ENCODE assay signal across 12 cellular contexts in the genomic region with DNA sequence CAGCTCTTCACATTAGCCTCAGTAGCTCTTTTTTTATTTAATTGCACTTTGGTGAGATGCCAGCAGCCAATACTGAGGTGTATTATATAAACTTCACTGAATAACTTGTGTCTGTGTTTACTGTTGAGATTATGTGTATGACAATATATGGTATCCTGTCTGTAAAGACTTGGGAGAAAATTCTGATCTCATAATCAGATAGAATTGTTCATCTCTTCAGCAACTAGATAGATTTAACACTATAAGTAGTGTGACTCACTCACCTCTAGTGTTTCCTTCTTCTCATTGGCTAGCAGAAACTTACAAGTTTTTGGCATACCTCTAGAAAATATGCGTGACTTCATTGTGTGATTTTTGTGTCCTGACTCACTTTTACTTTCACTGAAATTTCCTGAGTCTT.
A peak's percentile ranks its signal among the peaks of the same experiment; 100 is the strongest.
DNase-seq lines count a peak whose midpoint lies in the region; ATAC-seq, FAIRE-seq and TF ChIP-seq lines count a peak whose summit lies in the region.
"Had no signal": no experiment of that assay in that cellular context is flagged by ENCODE, and none has a peak within 500 bp of the region (broad histone marks: within the 10 kb centered on the region; RNA-seq: fewer than 3 reads in every experiment).

No MANE protein-coding gene starts in this region.

- ATAC-seq in upper lobe of left lung (ENCODE audit: low FRiP score in 2 of 2) = no peak

- DNase-seq in GM04503 (ENCODE audit: low read depth) = peak; percentile 54
- DNase-seq in RCC 7860 (ENCODE audit: low spot score) = peak; percentile 90
- peak; percentile 31 for DNase-seq in epithelial cell of prostate (ENCODE audit: low read depth, low spot score)
- peak; percentile 88 for DNase-seq in retinal pigment epithelial cell (ENCODE audit: low read depth)
- no peak for DNase-seq in upper lobe of left lung
- DNase-seq in stimulated activated CD4-positive, alpha-beta T cell treated with anti-CD3 and anti-CD28 coated beads, Interleukin-2, amount 100 ng/mL, for 48 hours = no peak
- DNase-seq in SKM-1 treated with dmso at 0.1 percent for 144 hours (lab: John Stamatoyannopoulos, UW; ENCODE audit: unreplicated experiment) = no peak
- DNase-seq in ovary = no peak
- DNase-seq: NCI-H1436, posterior cingulate gyrus had no signal

- peak; percentile 93 for FAIRE-seq in RCC 7860 (lab: Jason Lieb, UNC)
- FAIRE-seq: endometrium had no signal

- TF ChIP-seq POLR2A in upper lobe of left lung (IDR thresholded peaks at IDR 0.05) (no peak), ovary (IDR thresholded peaks at IDR 0.05) (no peak)

- WGBS in upper lobe of left lung, 2 donors = 67 to 71% methylated on average over 1 of the region's 1 CpG
- WGBS in ovary, 3 donors = 67 to 83% (median 70%) methylated on average over 1 of the region's 1 CpG

- TF ChIP-seq EP300 in upper lobe of left lung (IDR thresholded peaks at IDR 0.05) (no peak), ovary (IDR thresholded peaks at IDR 0.05) (no peak)

- TF ChIP-seq CTCF in retinal pigment epithelial cell (conservative IDR thresholded peaks at IDR 0.05; ENCODE audit: low read depth, low read length) = no peak
- no peak for TF ChIP-seq CTCF in upper lobe of left lung (IDR thresholded peaks at IDR 0.05)
- TF ChIP-seq CTCF in ovary (IDR thresholded peaks at IDR 0.05) = no peak

- no peak overlapping the region for H3K4me3 ChIP-seq in retinal pigment epithelial cell (ENCODE audit: low read length)
- H3K4me3 ChIP-seq in upper lobe of left lung = no peak overlapping the region
- H3K4me3 ChIP-seq in ovary = no peak overlapping the region

- intact Hi-C loops in ovary (cut with DNase I) = no loop called here

- H3K27me3 ChIP-seq in upper lobe of left lung (no peaks in the 10 kb centered on the region), ovary (no peaks in the 10 kb centered on the region)

- H3K27ac ChIP-seq in epithelial cell of prostate = peak overlapping the region; percentile 67
- no peak overlapping the region for H3K27ac ChIP-seq in upper lobe of left lung
- no peak overlapping the region for H3K27ac ChIP-seq in ovary
- H3K27ac ChIP-seq: VCaP had no signal

- H3K36me3 ChIP-seq in upper lobe of left lung = no peaks in the 10 kb centered on the region
- H3K36me3 ChIP-seq in ovary = no peaks in the 10 kb centered on the region

- H3K4me1 ChIP-seq in upper lobe of left lung (peaks cover 0 to 3% (median 0%) of the 10 kb centered on the region in 4 donors), ovary (ENCODE audit: insufficient read depth) (no peaks in the 10 kb centered on the region)

- H3K9me3 ChIP-seq in upper lobe of left lung (no peaks in the 10 kb centered on the region), ovary (no peaks in the 10 kb centered on the region)

Comparison
In these comparisons a context has a peak if more than half of its experiments do, and no peak if none do; other contexts are left out.
1. DNase-seq: peak in GM04503 (single experiment), RCC 7860 (single experiment), epithelial cell of prostate (single experiment) and retinal pigment epithelial cell (single experiment); none in upper lobe of left lung (0 of 2), stimulated activated CD4-positive, alpha-beta T cell treated with anti-CD3 and anti-CD28 coated beads, Interleukin-2, amount 100 ng/mL, for 48 hours (0 of 2), SKM-1 treated with dmso at 0.1 percent for 144 hours (single experiment) and ovary (0 of 5).